7 cellular contexts compared by ENCODE assay signal in genomic region chr1:185567006-185567405, GRCh38.
DNase-seq lines count a peak whose midpoint lies in the region; ATAC-seq, FAIRE-seq and TF ChIP-seq lines count a peak whose summit lies in the region.

No MANE protein-coding gene starts in this region.

- H3K27me3 ChIP-seq in astrocyte (ENCODE audit: insufficient read depth, low read length), result no peaks in the 10 kb centered on the region

- no peak for TF ChIP-seq POLR2A in GM12891 (IDR thresholded peaks at IDR 0.05; ENCODE audit: low read depth, low read length)

- H3K4me3 Mint-ChIP-seq in astrocyte (ENCODE audit: unreplicated experiment), result no peak overlapping the region

- ATAC-seq in HG03175 (IDR thresholded peaks at IDR 0.05; ENCODE audit: unreplicated experiment) (peak; percentile 81), left lobe of liver (no peak)

- no peak overlapping the region for H3K9ac ChIP-seq in astrocyte (ENCODE audit: low read length)

- DNase-seq in GM12891 (ENCODE audit: insufficient read length, low spot score) (no peak), NOMO-1 treated with dmso at 0.1 percent for 144 hours (lab: John Stamatoyannopoulos, UW; ENCODE audit: unreplicated experiment) (peak; percentile 28), astrocyte (ENCODE audit: low read depth) (peak; percentile 64), pulmonary artery endothelial cell (ENCODE audit: low read depth, low spot score) (peak; percentile 52), NCI-H82 treated with DMSO at 0.1 percent for 48 hours (lab: John Stamatoyannopoulos, UW; ENCODE audit: unreplicated experiment) (no peak), left lobe of liver (ENCODE audit: low spot score) (no peak)

- H3K4me1 ChIP-seq in astrocyte (ENCODE audit: insufficient read depth, low read length), result peaks cover 20% of the 10 kb centered on the region

- no peaks in the 10 kb centered on the region for H3K36me3 Mint-ChIP-seq in astrocyte (ENCODE audit: low read depth, unreplicated experiment)

- peak overlapping the region; percentile 43 for H3K4me2 ChIP-seq in astrocyte (ENCODE audit: low read length)

- no peaks in the 10 kb centered on the region for H4K20me1 ChIP-seq in astrocyte (ENCODE audit: insufficient read depth, low read length)

- no peak overlapping the region for H3K27ac ChIP-seq in astrocyte (ENCODE audit: low read depth, low read length)

- no peaks in the 10 kb centered on the region for H3K9me3 ChIP-seq in astrocyte (ENCODE audit: insufficient read depth, low read depth, low read length)

- FAIRE-seq in GM12891 (lab: Jason Lieb, UNC) (peak; percentile 26), astrocyte (lab: Jason Lieb, UNC) (no peak)

- peak overlapping the region; percentile 96 for H3K27ac Mint-ChIP-seq in astrocyte (ENCODE audit: unreplicated experiment)

- no peaks in the 10 kb centered on the region for H3K36me3 ChIP-seq in astrocyte (ENCODE audit: insufficient read depth, low read length)

- no peaks in the 10 kb centered on the region for H3K79me2 ChIP-seq in astrocyte (ENCODE audit: insufficient read depth, low read length)

- H3K9me3 Mint-ChIP-seq in astrocyte (ENCODE audit: unreplicated experiment), result no peaks in the 10 kb centered on the region

- H3K27me3 Mint-ChIP-seq in astrocyte (ENCODE audit: low read depth, unreplicated experiment), result no peaks in the 10 kb centered on the region

- peaks cover 54% of the 10 kb centered on the region for H3K4me1 Mint-ChIP-seq in astrocyte (ENCODE audit: low read depth, unreplicated experiment)

- no peak overlapping the region for H3K4me3 ChIP-seq in astrocyte (ENCODE audit: insufficient read depth, low read depth, low read length)

- TF ChIP-seq CTCF in astrocyte (IDR thresholded peaks at IDR 0.05; ENCODE audit: insufficient read depth, low read depth, low read length), result no peak

- H2AFZ ChIP-seq in astrocyte (ENCODE audit: low read depth, low read length), result no peak overlapping the region

TF ChIP-seq in GM12891, 5 proteins besides CTCF, POLR2A, EP300 and RAD21:
- no peak for TF ChIP-seq TAF1 (IDR thresholded peaks at IDR 0.05; ENCODE audit: low read depth, low read length)
- TF ChIP-seq PAX5 (IDR thresholded peaks at IDR 0.05; ENCODE audit: insufficient read depth, low read length, severe bottlenecking), result no peak
- no peak for TF ChIP-seq SPI1 (IDR thresholded peaks at IDR 0.05; ENCODE audit: low read depth, low read length)
- no peak for TF ChIP-seq POU2F2 (IDR thresholded peaks at IDR 0.05; ENCODE audit: low read depth, low read length)
- no peak for TF ChIP-seq POLR2AphosphoS5 (IDR thresholded peaks at IDR 0.05; ENCODE audit: low read depth, low read length)

Comparison
In these comparisons a context has a peak if more than half of its experiments do, and no peak if none do; other contexts are left out.
1. DNase-seq: peak in NOMO-1 treated with dmso at 0.1 percent for 144 hours (single experiment), astrocyte (single experiment) and pulmonary artery endothelial cell (single experiment); none in GM12891 (single experiment), NCI-H82 treated with DMSO at 0.1 percent for 48 hours (single experiment) and left lobe of liver (single experiment).